Comparison of ENCODE assay signal across 20 cellular contexts in genomic region chr16:84563776-84564420, GRCh38. TPM values are rescaled to one million over a fixed set of nuclear protein-coding genes. Genes with fewer than 3 reads are reported as not detected.
A peak's percentile ranks its signal among the peaks of the same experiment; 100 is the strongest.
DNase-seq lines count a peak whose midpoint lies in the region; ATAC-seq and TF ChIP-seq lines count a peak whose summit lies in the region.
"Had no signal": no experiment of that assay in that cellular context is flagged by ENCODE, and none has a peak within 500 bp of the region (broad histone marks: within the 10 kb centered on the region; RNA-seq: fewer than 3 reads in every experiment).

No MANE protein-coding gene starts in this region.

- H3K27me3 Mint-ChIP-seq in activated CD8-positive, alpha-beta memory T cell treated with anti-CD3 and anti-CD28 coated beads, Interleukin-2, amount 10 ng/mL, durations not matched to agents 7 days and 5 days: no peaks in the 10 kb centered on the region
- H3K27me3 Mint-ChIP-seq in HFFc6 (ENCODE audit: insufficient read depth): peaks cover 6% of the 10 kb centered on the region
- H3K27me3 Mint-ChIP-seq in effector memory CD8-positive, alpha-beta T cell: no peaks in the 10 kb centered on the region

- CTCF ChIA-PET in activated CD8-positive, alpha-beta memory T cell treated with anti-CD3 and anti-CD28 coated beads, Interleukin-2, amount 10 ng/mL, durations not matched to agents 7 days and 5 days (lab: Charles Lee): interaction anchor here (0.9 to 1.2 kb wide), 4 partner anchors 10 to 78 kb away, joined by 3 to 5 read pairs (median 4); no protein-coding TSS in a partner anchor

- H3K4me1 Mint-ChIP-seq in activated CD8-positive, alpha-beta memory T cell treated with anti-CD3 and anti-CD28 coated beads, Interleukin-2, amount 10 ng/mL, durations not matched to agents 7 days and 5 days: peaks cover 20% of the 10 kb centered on the region
- peaks cover 13% of the 10 kb centered on the region for H3K4me1 Mint-ChIP-seq in HFFc6 (ENCODE audit: low read depth)
- H3K4me1 Mint-ChIP-seq in effector memory CD8-positive, alpha-beta T cell (ENCODE audit: low read depth in 2 of 2): peaks cover 5 to 11% of the 10 kb centered on the region in 2 donors

- H3K36me3 Mint-ChIP-seq in activated CD8-positive, alpha-beta memory T cell treated with anti-CD3 and anti-CD28 coated beads, Interleukin-2, amount 10 ng/mL, durations not matched to agents 7 days and 5 days: peaks cover 62% of the 10 kb centered on the region
- peaks cover 41% of the 10 kb centered on the region for H3K36me3 Mint-ChIP-seq in HFFc6 (ENCODE audit: low read depth)
- H3K36me3 Mint-ChIP-seq in effector memory CD8-positive, alpha-beta T cell (ENCODE audit: insufficient read depth): peaks cover 33% of the 10 kb centered on the region

- TF ChIP-seq CTCF in HFFc6 (IDR thresholded peaks at IDR 0.05): no peak
- TF ChIP-seq CTCF in spleen (IDR thresholded peaks at IDR 0.05 in 8 of 11, conservative IDR thresholded peaks at IDR 0.05 in 3 of 11): no peak
- no peak for TF ChIP-seq CTCF in right lobe of liver (IDR thresholded peaks at IDR 0.05)
- TF ChIP-seq CTCF in BE2C (IDR thresholded peaks at IDR 0.05; ENCODE audit: low read depth, low read length): no peak

- peak overlapping the region in 4 of 8 donors; percentile 28 to 72 (median 44) for H3K27ac ChIP-seq in spleen
- no peak overlapping the region for H3K27ac ChIP-seq in right lobe of liver
- H3K27ac ChIP-seq: C4-2B, SJCRH30 had no signal

- H3K4me3 ChIP-seq in spleen: no peak overlapping the region
- H3K4me3 ChIP-seq in right lobe of liver: no peak overlapping the region
- no peak overlapping the region for H3K4me3 ChIP-seq in BE2C (ENCODE audit: low read depth, low read length)
- H3K4me3 ChIP-seq: HAP-1, SJCRH30 had no signal

- H3K27ac Mint-ChIP-seq in activated CD8-positive, alpha-beta memory T cell treated with anti-CD3 and anti-CD28 coated beads, Interleukin-2, amount 10 ng/mL, durations not matched to agents 7 days and 5 days: peak overlapping the region; percentile 54
- 0 out of 2 replicates have a peak overlapping the region, but pooled peaks have one; percentile 36 for H3K27ac Mint-ChIP-seq in HFFc6
- H3K27ac Mint-ChIP-seq in effector memory CD8-positive, alpha-beta T cell: peak overlapping the region; percentile 25 to 86

- TF ChIP-seq POLR2A in spleen (IDR thresholded peaks at IDR 0.05) (no peak), right lobe of liver (IDR thresholded peaks at IDR 0.05) (no peak)

- peaks cover 8 to 84% (median 46%) of the 10 kb centered on the region in 6 donors for H3K4me1 ChIP-seq in spleen
- no peaks in the 10 kb centered on the region for H3K4me1 ChIP-seq in right lobe of liver
- no peaks in the 10 kb centered on the region for H3K4me1 ChIP-seq in BE2C
- H3K4me1 ChIP-seq: SJCRH30 had no signal

- H3K9me3 ChIP-seq in spleen (no peaks in the 10 kb centered on the region), right lobe of liver (no peaks in the 10 kb centered on the region), BE2C (no peaks in the 10 kb centered on the region)
- H3K9me3 ChIP-seq: HAP-1, SJCRH30 had no signal

- 75 to 95% (median 89%) methylated on average over 14 of the region's 14 CpGs for WGBS in spleen, 5 donors
- 50% methylated on average over 9 of the region's 14 CpGs for WGBS in right lobe of liver (ENCODE audit: insufficient coverage, low coverage, low lambda C conversion rate, missing lambda C conversion rate)

- ATAC-seq in activated CD8-positive, alpha-beta memory T cell treated with anti-CD3 and anti-CD28 coated beads, Interleukin-2, amount 10 ng/mL, durations not matched to agents 7 days and 5 days: no peak
- ATAC-seq in effector memory CD8-positive, alpha-beta T cell (replicated peaks): no peak
- ATAC-seq in right lobe of liver (no peak), HG02588 (IDR thresholded peaks at IDR 0.05; ENCODE audit: unreplicated experiment) (no peak)

- H3K27me3 ChIP-seq in spleen (replicated peaks in 1 of 7): no peaks in the 10 kb centered on the region
- no peaks in the 10 kb centered on the region for H3K27me3 ChIP-seq in right lobe of liver
- H3K27me3 ChIP-seq in BE2C: no peaks in the 10 kb centered on the region
- H3K27me3 ChIP-seq: SJCRH30 had no signal

- H3K4me3 Mint-ChIP-seq in activated CD8-positive, alpha-beta memory T cell treated with anti-CD3 and anti-CD28 coated beads, Interleukin-2, amount 10 ng/mL, durations not matched to agents 7 days and 5 days: no peak overlapping the region
- H3K4me3 Mint-ChIP-seq in HFFc6: no peak overlapping the region
- no peak overlapping the region for H3K4me3 Mint-ChIP-seq in effector memory CD8-positive, alpha-beta T cell

- peaks cover 0 to 79% (median 41%) of the 10 kb centered on the region in 6 donors for H3K36me3 ChIP-seq in spleen
- H3K36me3 ChIP-seq in right lobe of liver: no peaks in the 10 kb centered on the region
- H3K36me3 ChIP-seq in BE2C: no peaks in the 10 kb centered on the region
- H3K36me3 ChIP-seq: SJCRH30 had no signal

- intact Hi-C loops in spleen (cut with DNase I; ENCODE audit: low total_unique reads) (no loop called here), right lobe of liver (cut with DNase I) (no loop called here)

- H3K9me3 Mint-ChIP-seq in activated CD8-positive, alpha-beta memory T cell treated with anti-CD3 and anti-CD28 coated beads, Interleukin-2, amount 10 ng/mL, durations not matched to agents 7 days and 5 days (ENCODE audit: low read depth): no peaks in the 10 kb centered on the region
- no peaks in the 10 kb centered on the region for H3K9me3 Mint-ChIP-seq in HFFc6
- H3K9me3 Mint-ChIP-seq in effector memory CD8-positive, alpha-beta T cell: no peaks in the 10 kb centered on the region

- no peak for DNase-seq in activated CD8-positive, alpha-beta memory T cell treated with anti-CD3 and anti-CD28 coated beads, Interleukin-2, amount 10 ng/mL, durations not matched to agents 7 days and 5 days
- no peak for DNase-seq in activated CD8-positive, alpha-beta memory T cell treated with anti-CD3 and anti-CD28 coated beads, Interleukin-2, amount 50 U/mL, for 48 hours
- DNase-seq in HFFc6: no peak
- no peak for DNase-seq in effector memory CD8-positive, alpha-beta T cell
- DNase-seq in spleen: peak; percentile 47
- DNase-seq in right lobe of liver: no peak
- no peak for DNase-seq in BE2C
- DNase-seq: 8988T; COR-L47; DMS153; EL; IMR-90; NCI-H1105 treated with DMSO at 0.1 percent for 48 hours; NCI-H187; NK-92 treated with Interleukin-12 subunit alpha and Interleukin-12 subunit beta, amount 100 ng/mL, for 24 hours; RPMI8226 had no signal

RNA-seq across cellular contexts. Expression of gene COTL1, which starts 54.0 kb away (rescaled TPM):
- total RNA-seq in activated CD8-positive, alpha-beta memory T cell treated with anti-CD3 and anti-CD28 coated beads, Interleukin-2, amount 10 ng/mL, durations not matched to agents 7 days and 5 days: 1,000 to 10,000 TPM; 1,052 to 1,190 TPM
- total RNA-seq in HFFc6 (2021; fragmentation: NEBNext Ultra II Directional; extraction: Animal tissue kit (Norgen Biotek cat#: 25700)): 100 to 1,000 TPM; 580 to 681 (median 632) TPM
- 100 to 1,000 TPM; 284 to 655 (median 457) TPM for total RNA-seq in spleen
- polyA plus RNA-seq in spleen: 100 to 1,000 TPM; 298 to 449 (median 303) TPM
- total RNA-seq in right lobe of liver: 10 to 100 TPM; 12.4 to 51.0 (median 18.6) TPM
- 21.2 TPM for polyA plus RNA-seq in BE2C (2012; ENCODE audit: insufficient read depth, insufficient read length, low read depth)

RNA-seq across cellular contexts. Expression of gene MEAK7, which starts 59.4 kb away (rescaled TPM):
- 10 to 100 TPM; 37.9 to 73.9 TPM for total RNA-seq in activated CD8-positive, alpha-beta memory T cell treated with anti-CD3 and anti-CD28 coated beads, Interleukin-2, amount 10 ng/mL, durations not matched to agents 7 days and 5 days
- total RNA-seq in HFFc6 (2021; fragmentation: NEBNext Ultra II Directional; extraction: Animal tissue kit (Norgen Biotek cat#: 25700)): 10 to 100 TPM; 45.6 to 57.3 (median 50.8) TPM
- 10 to 100 TPM in 5 of 7 donors, 1 to 10 TPM in 2; 9.4 to 14.9 (median 11.1) TPM for total RNA-seq in spleen
- polyA plus RNA-seq in spleen: 1 to 10 TPM; 1.5 to 2.7 (median 1.5) TPM
- total RNA-seq in right lobe of liver: 1 to 10 TPM; 2.9 to 5.2 (median 3.4) TPM
- 4.6 TPM for polyA plus RNA-seq in BE2C (2012; ENCODE audit: insufficient read depth, insufficient read length, low read depth)

Comparison
In these comparisons a context has a peak if more than half of its experiments do, and no peak if none do; other contexts are left out.
1. RNA of gene COTL1, which starts 54.0 kb away (total RNA-seq): 1,052 to 1,190 TPM in activated CD8-positive, alpha-beta memory T cell treated with anti-CD3 and anti-CD28 coated beads, Interleukin-2, amount 10 ng/mL, durations not matched to agents 7 days and 5 days, 580 to 681 TPM in HFFc6 and 284 to 655 TPM in spleen; 12.4 to 51.0 TPM in right lobe of liver; every median in the first group is over 4 times any median in the second.
2. Peak in every context shown above with its lines, with median percentiles within 50 percentile points of each other: H3K27ac Mint-ChIP-seq.